Comparison of ENCODE assay signal across 1 cellular context in the genomic region with DNA sequence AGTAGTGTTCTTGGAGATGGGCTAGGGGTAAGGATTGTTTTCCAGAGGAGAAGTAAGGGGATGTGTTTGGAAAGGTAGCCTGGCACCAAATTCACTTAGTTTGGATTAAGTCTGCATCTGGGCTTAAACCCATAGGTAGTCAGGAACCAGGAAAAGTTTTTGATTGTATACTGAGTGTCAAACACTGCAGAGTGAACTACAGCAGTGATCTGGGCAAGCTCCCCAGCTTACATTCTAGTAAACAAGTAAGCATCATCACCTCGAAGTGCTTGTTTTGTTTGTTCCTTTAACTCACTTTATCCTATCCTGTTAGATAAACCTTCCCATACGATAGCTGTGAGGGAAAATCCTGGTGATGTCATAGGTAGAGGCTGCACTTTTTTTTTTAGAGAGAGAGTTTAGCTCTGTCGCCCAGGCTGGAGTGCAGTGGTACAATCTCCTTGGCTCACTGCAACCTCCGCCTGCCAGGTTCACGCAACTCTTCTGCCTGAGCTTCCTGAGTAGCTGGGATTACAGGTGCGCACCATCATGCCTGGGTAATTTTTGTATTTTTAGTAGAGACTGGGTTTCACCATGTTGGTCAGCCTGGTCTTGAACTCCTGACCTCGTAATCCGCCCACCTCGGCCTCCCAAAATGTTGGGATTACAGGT.
TF ChIP-seq lines count a peak whose summit lies in the region.

No MANE protein-coding gene starts in this region.

TF ChIP-seq in A549, 52 proteins besides CTCF, POLR2A, EP300 and RAD21 (continued from another document):
- TF ChIP-seq, protein P1, sequence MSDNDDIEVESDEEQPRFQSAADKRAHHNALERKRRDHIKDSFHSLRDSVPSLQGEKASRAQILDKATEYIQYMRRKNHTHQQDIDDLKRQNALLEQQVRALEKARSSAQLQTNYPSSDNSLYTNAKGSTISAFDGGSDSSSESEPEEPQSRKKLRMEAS (IDR thresholded peaks at IDR 0.05) = no peak
- no peak for TF ChIP-seq HEYL (CRISPR knock-in tag; IDR thresholded peaks at IDR 0.05)
- TF ChIP-seq, protein P2, sequence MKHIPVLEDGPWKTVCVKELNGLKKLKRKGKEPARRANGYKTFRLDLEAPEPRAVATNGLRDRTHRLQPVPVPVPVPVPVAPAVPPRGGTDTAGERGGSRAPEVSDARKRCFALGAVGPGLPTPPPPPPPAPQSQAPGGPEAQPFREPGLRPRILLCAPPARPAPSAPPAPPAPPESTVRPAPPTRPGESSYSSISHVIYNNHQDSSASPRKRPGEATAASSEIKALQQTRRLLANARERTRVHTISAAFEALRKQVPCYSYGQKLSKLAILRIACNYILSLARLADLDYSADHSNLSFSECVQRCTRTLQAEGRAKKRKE (CRISPR knock-in tag; IDR thresholded peaks at IDR 0.05; ENCODE audit: low read depth) = no peak
- no peak for TF ChIP-seq FOXS1 (CRISPR knock-in tag; IDR thresholded peaks at IDR 0.05)
- TF ChIP-seq RNF2 (IDR thresholded peaks at IDR 0.05; ENCODE audit: borderline replicate concordance, low read depth) = no peak
